In the genomic region with DNA sequence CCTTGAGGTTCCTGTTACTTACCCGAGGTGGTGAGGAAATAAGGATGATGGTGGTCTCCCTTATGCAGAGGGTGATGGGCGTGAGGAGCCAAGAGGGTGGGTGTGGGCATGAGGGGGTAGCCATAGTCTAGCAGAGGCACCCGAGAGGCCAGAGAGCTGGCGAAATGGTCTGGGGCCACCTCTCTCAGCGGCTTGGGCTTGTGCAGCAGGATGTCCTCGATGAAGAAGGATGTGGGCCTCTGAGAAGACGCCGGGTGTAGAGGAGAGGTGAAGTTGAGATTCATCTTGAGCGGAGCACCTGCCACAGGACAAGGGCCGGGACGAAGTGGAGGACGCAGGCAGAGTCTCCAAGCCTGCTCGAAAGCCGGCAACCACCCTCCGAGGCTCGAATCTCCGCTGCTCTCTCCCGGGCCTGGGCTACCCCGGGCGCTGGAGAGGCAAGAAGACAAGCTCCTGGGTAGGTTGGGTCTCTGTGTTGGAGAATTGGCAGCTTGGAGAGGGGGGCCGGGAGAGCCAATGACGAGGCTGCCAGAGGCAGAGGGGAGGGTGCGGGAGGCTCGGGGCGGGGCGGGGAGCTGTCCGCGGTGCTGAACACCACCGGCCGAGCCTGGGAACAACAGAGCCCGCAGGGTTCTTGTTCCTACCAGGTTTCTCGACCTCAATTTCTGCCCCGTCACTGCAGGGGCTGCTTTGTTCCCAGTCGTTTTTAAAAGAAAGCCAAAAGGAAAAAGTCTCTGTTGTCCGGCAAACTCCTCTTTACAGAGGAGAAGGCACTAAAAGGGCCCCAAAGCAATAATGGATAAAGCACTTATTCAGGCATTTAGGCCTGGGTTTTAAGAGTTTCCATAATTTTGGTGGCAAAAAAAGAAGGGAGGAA, we compare ENCODE assay signal across 1 cellular context.
TF ChIP-seq lines count a peak whose summit lies in the region.

A gene (minus strand): TSS at position 447 of the 877 bp plus-strand sequence. CDS start 163 bp downstream, at position 284.

TF ChIP-seq in WTC11, 78 proteins besides CTCF, POLR2A, EP300 and RAD21 (continued from another document):
- TF ChIP-seq, protein P1, sequence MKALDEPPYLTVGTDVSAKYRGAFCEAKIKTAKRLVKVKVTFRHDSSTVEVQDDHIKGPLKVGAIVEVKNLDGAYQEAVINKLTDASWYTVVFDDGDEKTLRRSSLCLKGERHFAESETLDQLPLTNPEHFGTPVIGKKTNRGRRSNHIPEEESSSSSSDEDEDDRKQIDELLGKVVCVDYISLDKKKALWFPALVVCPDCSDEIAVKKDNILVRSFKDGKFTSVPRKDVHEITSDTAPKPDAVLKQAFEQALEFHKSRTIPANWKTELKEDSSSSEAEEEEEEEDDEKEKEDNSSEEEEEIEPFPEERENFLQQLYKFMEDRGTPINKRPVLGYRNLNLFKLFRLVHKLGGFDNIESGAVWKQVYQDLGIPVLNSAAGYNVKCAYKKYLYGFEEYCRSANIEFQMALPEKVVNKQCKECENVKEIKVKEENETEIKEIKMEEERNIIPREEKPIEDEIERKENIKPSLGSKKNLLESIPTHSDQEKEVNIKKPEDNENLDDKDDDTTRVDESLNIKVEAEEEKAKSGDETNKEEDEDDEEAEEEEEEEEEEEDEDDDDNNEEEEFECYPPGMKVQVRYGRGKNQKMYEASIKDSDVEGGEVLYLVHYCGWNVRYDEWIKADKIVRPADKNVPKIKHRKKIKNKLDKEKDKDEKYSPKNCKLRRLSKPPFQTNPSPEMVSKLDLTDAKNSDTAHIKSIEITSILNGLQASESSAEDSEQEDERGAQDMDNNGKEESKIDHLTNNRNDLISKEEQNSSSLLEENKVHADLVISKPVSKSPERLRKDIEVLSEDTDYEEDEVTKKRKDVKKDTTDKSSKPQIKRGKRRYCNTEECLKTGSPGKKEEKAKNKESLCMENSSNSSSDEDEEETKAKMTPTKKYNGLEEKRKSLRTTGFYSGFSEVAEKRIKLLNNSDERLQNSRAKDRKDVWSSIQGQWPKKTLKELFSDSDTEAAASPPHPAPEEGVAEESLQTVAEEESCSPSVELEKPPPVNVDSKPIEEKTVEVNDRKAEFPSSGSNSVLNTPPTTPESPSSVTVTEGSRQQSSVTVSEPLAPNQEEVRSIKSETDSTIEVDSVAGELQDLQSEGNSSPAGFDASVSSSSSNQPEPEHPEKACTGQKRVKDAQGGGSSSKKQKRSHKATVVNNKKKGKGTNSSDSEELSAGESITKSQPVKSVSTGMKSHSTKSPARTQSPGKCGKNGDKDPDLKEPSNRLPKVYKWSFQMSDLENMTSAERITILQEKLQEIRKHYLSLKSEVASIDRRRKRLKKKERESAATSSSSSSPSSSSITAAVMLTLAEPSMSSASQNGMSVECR (CRISPR knock-in tag; IDR thresholded peaks at IDR 0.05; ENCODE audit: borderline replicate concordance), result peak; percentile 76
- TF ChIP-seq, protein P2, sequence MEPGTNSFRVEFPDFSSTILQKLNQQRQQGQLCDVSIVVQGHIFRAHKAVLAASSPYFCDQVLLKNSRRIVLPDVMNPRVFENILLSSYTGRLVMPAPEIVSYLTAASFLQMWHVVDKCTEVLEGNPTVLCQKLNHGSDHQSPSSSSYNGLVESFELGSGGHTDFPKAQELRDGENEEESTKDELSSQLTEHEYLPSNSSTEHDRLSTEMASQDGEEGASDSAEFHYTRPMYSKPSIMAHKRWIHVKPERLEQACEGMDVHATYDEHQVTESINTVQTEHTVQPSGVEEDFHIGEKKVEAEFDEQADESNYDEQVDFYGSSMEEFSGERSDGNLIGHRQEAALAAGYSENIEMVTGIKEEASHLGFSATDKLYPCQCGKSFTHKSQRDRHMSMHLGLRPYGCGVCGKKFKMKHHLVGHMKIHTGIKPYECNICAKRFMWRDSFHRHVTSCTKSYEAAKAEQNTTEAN (CRISPR knock-in tag; IDR thresholded peaks at IDR 0.05), result no peak
- TF ChIP-seq NFE2L1 (CRISPR knock-in tag; IDR thresholded peaks at IDR 0.05), result 0 out of 2 replicates have a peak, but pooled peaks have one; percentile 22
- TF ChIP-seq, protein P3, sequence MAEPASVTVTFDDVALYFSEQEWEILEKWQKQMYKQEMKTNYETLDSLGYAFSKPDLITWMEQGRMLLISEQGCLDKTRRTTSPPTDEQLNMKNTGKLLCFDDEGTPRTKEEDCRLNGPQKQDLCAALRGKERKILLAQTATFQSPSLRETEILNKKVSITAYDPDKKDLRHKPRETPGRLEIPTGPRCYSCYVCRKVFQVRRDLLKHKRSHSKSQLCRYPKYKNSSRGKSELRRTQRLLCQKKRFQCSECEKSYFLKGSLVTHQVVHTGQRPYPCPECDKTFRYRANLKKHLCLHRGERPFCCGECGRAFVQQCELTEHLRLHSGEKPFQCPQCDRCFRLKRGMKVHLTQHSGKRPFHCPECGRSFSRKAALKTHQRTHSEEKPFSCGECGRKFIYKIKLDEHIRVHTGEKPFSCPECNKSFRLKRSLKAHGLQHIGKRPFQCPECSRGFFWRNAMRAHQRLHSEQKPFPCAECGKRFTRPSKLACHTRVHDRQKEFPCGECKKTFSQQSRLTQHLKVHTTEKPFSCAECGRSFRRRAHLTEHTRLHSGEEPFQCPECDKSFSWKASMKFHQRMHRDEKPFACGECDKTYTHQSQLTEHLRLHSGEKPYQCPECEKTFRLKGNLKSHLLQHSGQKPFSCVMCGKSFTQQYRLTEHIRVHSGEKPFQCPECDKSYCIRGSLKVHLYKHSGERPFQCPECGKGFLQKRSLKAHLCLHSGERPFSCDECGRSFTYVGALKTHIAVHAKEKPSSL (CRISPR knock-in tag; conservative IDR thresholded peaks at IDR 0.05), result no peak
- no peak for TF ChIP-seq GABPB1 (CRISPR knock-in tag; IDR thresholded peaks at IDR 0.05)
- TF ChIP-seq ZNF138 (CRISPR knock-in tag; conservative IDR thresholded peaks at IDR 0.05), result 0 out of 2 replicates have a peak, but pooled peaks have one; percentile 12
- TF ChIP-seq TP53 (CRISPR knock-in tag; IDR thresholded peaks at IDR 0.05), result peak; percentile 80
- no peak for TF ChIP-seq ZNF219 (CRISPR knock-in tag; IDR thresholded peaks at IDR 0.05; ENCODE audit: borderline replicate concordance)
